ENCODE assay signal across 1 cellular context in genomic region chr2:69163556-69163955, GRCh38.
TF ChIP-seq lines count a peak whose summit lies in the region.

No MANE protein-coding gene starts in this region.

TF ChIP-seq in H1, 55 proteins besides CTCF, POLR2A, EP300 and RAD21:
- TF ChIP-seq POU5F1 (IDR thresholded peaks at IDR 0.05; ENCODE audit: low read depth, low read length), result no peak
- TF ChIP-seq ASH2L (IDR thresholded peaks at IDR 0.05; ENCODE audit: low read length), result no peak
- TF ChIP-seq EZH2 (IDR thresholded peaks at IDR 0.05; ENCODE audit: low read depth, low read length, severe bottlenecking), result no peak
- TF ChIP-seq CHD2 (IDR thresholded peaks at IDR 0.05; ENCODE audit: low read length), result no peak
- no peak for TF ChIP-seq TCF12 (IDR thresholded peaks at IDR 0.05; ENCODE audit: low read depth, low read length)
- TF ChIP-seq FOSL1 (IDR thresholded peaks at IDR 0.05; ENCODE audit: insufficient read depth, low read depth, low read length), result no peak
- TF ChIP-seq ZNF274 (IDR thresholded peaks at IDR 0.05; ENCODE audit: borderline replicate concordance, extremely low read depth, low read length), result no peak
- no peak for TF ChIP-seq ATF2 (IDR thresholded peaks at IDR 0.05; ENCODE audit: low read length)
- TF ChIP-seq SIN3A (conservative IDR thresholded peaks at IDR 0.05 in 1 of 2, IDR thresholded peaks at IDR 0.05 in 1 of 2; ENCODE audit: low read depth in 1 of 2, low read length in 2 of 2), result no peak
- TF ChIP-seq YY1 (IDR thresholded peaks at IDR 0.05; ENCODE audit: low read depth, low read length), result no peak
- no peak for TF ChIP-seq BRCA1 (IDR thresholded peaks at IDR 0.05; ENCODE audit: low read depth, low read length)
- no peak for TF ChIP-seq EGR1 (IDR thresholded peaks at IDR 0.05; ENCODE audit: borderline replicate concordance, low read depth, low read length)
- no peak for TF ChIP-seq SIRT6 (IDR thresholded peaks at IDR 0.05; ENCODE audit: low read length)
- no peak for TF ChIP-seq CBX5 (IDR thresholded peaks at IDR 0.05; ENCODE audit: low read depth, low read length)
